ENCODE assay signal across 1 cellular context in the genomic region with DNA sequence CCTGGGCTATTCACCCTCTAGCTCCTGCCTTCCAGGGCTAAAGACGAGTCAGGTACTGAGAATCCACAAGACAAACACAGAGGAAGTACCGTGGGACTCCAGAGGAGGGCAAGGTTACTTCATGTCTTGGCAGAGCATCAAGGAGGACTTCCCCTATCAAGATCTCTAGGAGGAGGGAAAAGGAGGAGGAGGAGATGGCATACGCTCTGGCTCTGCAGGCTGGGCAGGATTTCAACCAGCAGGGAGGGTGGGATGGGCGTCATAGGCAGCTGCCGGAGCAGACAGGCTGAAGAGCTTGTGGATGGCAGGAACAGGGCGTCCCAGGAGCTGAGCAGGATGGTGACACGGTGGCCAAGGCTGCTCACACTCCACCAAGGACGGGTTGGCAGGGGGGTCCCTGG.
TF ChIP-seq lines count a peak whose summit lies in the region.

No MANE protein-coding gene starts in this region.

TF ChIP-seq in GM12878, 131 proteins besides CTCF, POLR2A, EP300 and RAD21 (continued from another document):
- TF ChIP-seq CREB1 (IDR thresholded peaks at IDR 0.05; ENCODE audit: low read depth) (no peak), BRCA1 (IDR thresholded peaks at IDR 0.05; ENCODE audit: low read depth, low read length) (no peak), NFYA (IDR thresholded peaks at IDR 0.05; ENCODE audit: borderline replicate concordance, low read depth, low read length) (no peak), HCFC1 (IDR thresholded peaks at IDR 0.05; ENCODE audit: low read length) (no peak), RELA (IDR thresholded peaks at IDR 0.05; ENCODE audit: borderline replicate concordance, partially characterized antibody) (no peak), ETV6 (conservative IDR thresholded peaks at IDR 0.05 in 1 of 2, IDR thresholded peaks at IDR 0.05 in 1 of 2; ENCODE audit: borderline replicate concordance in 1 of 2, low read depth in 1 of 2) (no peak)
- TF ChIP-seq, protein P1, sequence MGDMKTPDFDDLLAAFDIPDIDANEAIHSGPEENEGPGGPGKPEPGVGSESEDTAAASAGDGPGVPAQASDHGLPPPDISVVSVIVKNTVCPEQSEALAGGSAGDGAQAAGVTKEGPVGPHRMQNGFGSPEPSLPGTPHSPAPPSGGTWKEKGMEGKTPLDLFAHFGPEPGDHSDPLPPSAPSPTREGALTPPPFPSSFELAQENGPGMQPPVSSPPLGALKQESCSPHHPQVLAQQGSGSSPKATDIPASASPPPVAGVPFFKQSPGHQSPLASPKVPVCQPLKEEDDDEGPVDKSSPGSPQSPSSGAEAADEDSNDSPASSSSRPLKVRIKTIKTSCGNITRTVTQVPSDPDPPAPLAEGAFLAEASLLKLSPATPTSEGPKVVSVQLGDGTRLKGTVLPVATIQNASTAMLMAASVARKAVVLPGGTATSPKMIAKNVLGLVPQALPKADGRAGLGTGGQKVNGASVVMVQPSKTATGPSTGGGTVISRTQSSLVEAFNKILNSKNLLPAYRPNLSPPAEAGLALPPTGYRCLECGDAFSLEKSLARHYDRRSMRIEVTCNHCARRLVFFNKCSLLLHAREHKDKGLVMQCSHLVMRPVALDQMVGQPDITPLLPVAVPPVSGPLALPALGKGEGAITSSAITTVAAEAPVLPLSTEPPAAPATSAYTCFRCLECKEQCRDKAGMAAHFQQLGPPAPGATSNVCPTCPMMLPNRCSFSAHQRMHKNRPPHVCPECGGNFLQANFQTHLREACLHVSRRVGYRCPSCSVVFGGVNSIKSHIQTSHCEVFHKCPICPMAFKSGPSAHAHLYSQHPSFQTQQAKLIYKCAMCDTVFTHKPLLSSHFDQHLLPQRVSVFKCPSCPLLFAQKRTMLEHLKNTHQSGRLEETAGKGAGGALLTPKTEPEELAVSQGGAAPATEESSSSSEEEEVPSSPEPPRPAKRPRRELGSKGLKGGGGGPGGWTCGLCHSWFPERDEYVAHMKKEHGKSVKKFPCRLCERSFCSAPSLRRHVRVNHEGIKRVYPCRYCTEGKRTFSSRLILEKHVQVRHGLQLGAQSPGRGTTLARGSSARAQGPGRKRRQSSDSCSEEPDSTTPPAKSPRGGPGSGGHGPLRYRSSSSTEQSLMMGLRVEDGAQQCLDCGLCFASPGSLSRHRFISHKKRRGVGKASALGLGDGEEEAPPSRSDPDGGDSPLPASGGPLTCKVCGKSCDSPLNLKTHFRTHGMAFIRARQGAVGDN (IDR thresholded peaks at IDR 0.05), result no peak
- TF ChIP-seq, protein P2, sequence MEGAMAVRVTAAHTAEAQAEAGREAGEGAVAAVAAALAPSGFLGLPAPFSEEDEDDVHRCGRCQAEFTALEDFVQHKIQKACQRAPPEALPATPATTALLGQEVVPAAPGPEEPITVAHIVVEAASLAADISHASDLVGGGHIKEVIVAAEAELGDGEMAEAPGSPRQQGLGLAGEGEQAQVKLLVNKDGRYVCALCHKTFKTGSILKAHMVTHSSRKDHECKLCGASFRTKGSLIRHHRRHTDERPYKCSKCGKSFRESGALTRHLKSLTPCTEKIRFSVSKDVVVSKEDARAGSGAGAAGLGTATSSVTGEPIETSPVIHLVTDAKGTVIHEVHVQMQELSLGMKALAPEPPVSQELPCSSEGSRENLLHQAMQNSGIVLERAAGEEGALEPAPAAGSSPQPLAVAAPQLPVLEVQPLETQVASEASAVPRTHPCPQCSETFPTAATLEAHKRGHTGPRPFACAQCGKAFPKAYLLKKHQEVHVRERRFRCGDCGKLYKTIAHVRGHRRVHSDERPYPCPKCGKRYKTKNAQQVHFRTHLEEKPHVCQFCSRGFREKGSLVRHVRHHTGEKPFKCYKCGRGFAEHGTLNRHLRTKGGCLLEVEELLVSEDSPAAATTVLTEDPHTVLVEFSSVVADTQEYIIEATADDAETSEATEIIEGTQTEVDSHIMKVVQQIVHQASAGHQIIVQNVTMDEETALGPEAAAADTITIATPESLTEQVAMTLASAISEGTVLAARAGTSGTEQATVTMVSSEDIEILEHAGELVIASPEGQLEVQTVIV (IDR thresholded peaks at IDR 0.05; ENCODE audit: borderline replicate concordance, partially characterized antibody), result no peak
- TF ChIP-seq, protein P3, sequence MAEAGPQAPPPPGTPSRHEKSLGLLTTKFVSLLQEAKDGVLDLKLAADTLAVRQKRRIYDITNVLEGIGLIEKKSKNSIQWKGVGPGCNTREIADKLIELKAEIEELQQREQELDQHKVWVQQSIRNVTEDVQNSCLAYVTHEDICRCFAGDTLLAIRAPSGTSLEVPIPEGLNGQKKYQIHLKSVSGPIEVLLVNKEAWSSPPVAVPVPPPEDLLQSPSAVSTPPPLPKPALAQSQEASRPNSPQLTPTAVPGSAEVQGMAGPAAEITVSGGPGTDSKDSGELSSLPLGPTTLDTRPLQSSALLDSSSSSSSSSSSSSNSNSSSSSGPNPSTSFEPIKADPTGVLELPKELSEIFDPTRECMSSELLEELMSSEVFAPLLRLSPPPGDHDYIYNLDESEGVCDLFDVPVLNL (IDR thresholded peaks at IDR 0.05; ENCODE audit: low read depth, low read length), result no peak
- TF ChIP-seq, protein P4, sequence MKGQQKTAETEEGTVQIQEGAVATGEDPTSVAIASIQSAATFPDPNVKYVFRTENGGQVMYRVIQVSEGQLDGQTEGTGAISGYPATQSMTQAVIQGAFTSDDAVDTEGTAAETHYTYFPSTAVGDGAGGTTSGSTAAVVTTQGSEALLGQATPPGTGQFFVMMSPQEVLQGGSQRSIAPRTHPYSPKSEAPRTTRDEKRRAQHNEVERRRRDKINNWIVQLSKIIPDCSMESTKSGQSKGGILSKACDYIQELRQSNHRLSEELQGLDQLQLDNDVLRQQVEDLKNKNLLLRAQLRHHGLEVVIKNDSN (IDR thresholded peaks at IDR 0.05; ENCODE audit: borderline replicate concordance, extremely low read length, insufficient read depth, low read depth, low read length), result no peak
- TF ChIP-seq, protein P5, sequence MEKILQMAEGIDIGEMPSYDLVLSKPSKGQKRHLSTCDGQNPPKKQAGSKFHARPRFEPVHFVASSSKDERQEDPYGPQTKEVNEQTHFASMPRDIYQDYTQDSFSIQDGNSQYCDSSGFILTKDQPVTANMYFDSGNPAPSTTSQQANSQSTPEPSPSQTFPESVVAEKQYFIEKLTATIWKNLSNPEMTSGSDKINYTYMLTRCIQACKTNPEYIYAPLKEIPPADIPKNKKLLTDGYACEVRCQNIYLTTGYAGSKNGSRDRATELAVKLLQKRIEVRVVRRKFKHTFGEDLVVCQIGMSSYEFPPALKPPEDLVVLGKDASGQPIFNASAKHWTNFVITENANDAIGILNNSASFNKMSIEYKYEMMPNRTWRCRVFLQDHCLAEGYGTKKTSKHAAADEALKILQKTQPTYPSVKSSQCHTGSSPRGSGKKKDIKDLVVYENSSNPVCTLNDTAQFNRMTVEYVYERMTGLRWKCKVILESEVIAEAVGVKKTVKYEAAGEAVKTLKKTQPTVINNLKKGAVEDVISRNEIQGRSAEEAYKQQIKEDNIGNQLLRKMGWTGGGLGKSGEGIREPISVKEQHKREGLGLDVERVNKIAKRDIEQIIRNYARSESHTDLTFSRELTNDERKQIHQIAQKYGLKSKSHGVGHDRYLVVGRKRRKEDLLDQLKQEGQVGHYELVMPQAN (conservative IDR thresholded peaks at IDR 0.05), result no peak
- TF ChIP-seq, protein P6, sequence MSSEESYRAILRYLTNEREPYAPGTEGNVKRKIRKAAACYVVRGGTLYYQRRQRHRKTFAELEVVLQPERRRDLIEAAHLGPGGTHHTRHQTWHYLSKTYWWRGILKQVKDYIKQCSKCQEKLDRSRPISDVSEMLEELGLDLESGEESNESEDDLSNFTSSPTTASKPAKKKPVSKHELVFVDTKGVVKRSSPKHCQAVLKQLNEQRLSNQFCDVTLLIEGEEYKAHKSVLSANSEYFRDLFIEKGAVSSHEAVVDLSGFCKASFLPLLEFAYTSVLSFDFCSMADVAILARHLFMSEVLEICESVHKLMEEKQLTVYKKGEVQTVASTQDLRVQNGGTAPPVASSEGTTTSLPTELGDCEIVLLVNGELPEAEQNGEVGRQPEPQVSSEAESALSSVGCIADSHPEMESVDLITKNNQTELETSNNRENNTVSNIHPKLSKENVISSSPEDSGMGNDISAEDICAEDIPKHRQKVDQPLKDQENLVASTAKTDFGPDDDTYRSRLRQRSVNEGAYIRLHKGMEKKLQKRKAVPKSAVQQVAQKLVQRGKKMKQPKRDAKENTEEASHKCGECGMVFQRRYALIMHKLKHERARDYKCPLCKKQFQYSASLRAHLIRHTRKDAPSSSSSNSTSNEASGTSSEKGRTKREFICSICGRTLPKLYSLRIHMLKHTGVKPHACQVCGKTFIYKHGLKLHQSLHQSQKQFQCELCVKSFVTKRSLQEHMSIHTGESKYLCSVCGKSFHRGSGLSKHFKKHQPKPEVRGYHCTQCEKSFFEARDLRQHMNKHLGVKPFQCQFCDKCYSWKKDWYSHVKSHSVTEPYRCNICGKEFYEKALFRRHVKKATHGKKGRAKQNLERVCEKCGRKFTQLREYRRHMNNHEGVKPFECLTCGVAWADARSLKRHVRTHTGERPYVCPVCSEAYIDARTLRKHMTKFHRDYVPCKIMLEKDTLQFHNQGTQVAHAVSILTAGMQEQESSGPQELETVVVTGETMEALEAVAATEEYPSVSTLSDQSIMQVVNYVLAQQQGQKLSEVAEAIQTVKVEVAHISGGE (CRISPR knock-in tag; IDR thresholded peaks at IDR 0.05), result no peak
- TF ChIP-seq, protein P7, sequence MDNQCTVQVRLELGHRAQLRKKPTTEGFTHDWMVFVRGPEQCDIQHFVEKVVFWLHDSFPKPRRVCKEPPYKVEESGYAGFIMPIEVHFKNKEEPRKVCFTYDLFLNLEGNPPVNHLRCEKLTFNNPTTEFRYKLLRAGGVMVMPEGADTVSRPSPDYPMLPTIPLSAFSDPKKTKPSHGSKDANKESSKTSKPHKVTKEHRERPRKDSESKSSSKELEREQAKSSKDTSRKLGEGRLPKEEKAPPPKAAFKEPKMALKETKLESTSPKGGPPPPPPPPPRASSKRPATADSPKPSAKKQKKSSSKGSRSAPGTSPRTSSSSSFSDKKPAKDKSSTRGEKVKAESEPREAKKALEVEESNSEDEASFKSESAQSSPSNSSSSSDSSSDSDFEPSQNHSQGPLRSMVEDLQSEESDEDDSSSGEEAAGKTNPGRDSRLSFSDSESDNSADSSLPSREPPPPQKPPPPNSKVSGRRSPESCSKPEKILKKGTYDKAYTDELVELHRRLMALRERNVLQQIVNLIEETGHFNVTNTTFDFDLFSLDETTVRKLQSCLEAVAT (IDR thresholded peaks at IDR 0.05), result no peak
